Comparison of ENCODE assay signal across 8 cellular contexts in the genomic region with DNA sequence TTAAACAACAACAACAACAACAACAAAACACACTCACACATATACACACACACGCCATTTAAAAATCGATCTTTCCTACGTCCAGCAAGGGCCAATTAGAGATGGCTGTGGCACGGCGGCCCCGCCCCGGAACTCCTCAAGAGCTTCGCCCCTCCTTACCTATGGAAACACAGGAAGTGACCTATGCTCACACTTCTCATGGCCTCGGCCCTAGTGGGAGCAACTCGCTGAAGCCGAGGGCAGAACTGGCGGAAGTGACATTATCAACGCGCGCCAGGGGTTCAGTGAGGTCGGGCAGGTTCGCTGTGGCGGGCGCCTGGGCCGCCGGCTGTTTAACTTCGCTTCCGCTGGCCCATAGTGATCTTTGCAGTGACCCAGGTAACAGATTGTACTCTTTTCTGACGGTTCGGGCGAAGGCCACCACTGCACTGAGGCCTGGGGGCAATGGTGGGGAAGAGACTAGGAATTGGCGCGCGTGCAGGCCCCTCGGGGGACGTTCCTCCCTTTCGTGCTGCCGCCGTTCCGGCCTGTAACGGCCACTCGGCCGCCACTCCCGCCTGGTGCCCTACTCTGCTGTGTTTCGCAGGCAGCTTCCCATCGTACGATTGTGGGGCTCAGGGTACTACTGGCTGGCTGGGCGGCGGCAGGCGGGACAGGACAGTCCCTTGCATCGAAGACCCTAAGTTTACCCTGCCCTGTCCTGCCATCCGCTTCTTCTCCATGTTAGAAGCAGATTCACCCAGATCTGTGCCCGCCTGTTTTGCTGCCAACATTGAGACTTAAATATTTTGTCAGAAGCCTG. TPM values are rescaled to one million over a fixed set of nuclear protein-coding genes. Genes with fewer than 3 reads are reported as not detected.
DNase-seq lines count a peak whose midpoint lies in the region; ATAC-seq and TF ChIP-seq lines count a peak whose summit lies in the region.

A gene (plus strand): TSS at position 284 of the 802 bp plus-strand sequence. CDS start 2,661 bp downstream, outside the sequence.

- H3K36me3 ChIP-seq in fibroblast of lung (ENCODE audit: control insufficient read depth, insufficient read depth, low read length): peaks cover 2% of the 10 kb centered on the region

- TF ChIP-seq CTCF in LNCaP clone FGC (IDR thresholded peaks at IDR 0.05; ENCODE audit: control insufficient read depth, extremely low read depth, insufficient read depth): no peak
- TF ChIP-seq CTCF in fibroblast of lung (conservative IDR thresholded peaks at IDR 0.05 in 1 of 2, IDR thresholded peaks at IDR 0.05 in 1 of 2; ENCODE audit: low read depth in 1 of 2, low read length in 2 of 2): no peak

- H3K9ac ChIP-seq in fibroblast of lung (ENCODE audit: insufficient read depth, low read length): peak within 1 kb of the TSS; percentile 94

- peaks cover 5% of the 10 kb centered on the region for H3K4me1 ChIP-seq in fibroblast of lung (ENCODE audit: control insufficient read depth, extremely low read depth, insufficient read depth, low read length)

- H3K4me3 Mint-ChIP-seq in naive B cell: no peak within 1 kb of the TSS
- no peak within 1 kb of the TSS for H3K4me3 Mint-ChIP-seq in stimulated activated memory B cell treated with anti-CD40 and anti-IgM and Interleukin-4, amounts not matched to agents 10 μg/mL and 1 μg/mL and 100 μg/mL, for 72 hours

- peak; percentile 99 for DNase-seq in EL
- DNase-seq in H4 (ENCODE audit: low spot score): peak; percentile 97
- DNase-seq in LNCaP clone FGC (ENCODE audit: low read depth): peak; percentile 98
- peak; percentile 98 for DNase-seq in RPMI8226
- DNase-seq in activated T-helper 1 cell treated with anti-CD3 and anti-CD28 coated beads, Interleukin-2, amount 50 U/mL, for 16 hours (ENCODE audit: low read depth in 1 of 2, low spot score in 1 of 2): peak; percentile 94 to 95
- peak; percentile 99 for DNase-seq in fibroblast of lung (ENCODE audit: low read depth in 2 of 2)
- peak; percentile 97 for DNase-seq in naive B cell

- H3K9me3 Mint-ChIP-seq in naive B cell: no peaks in the 10 kb centered on the region
- H3K9me3 Mint-ChIP-seq in stimulated activated memory B cell treated with anti-CD40 and anti-IgM and Interleukin-4, amounts not matched to agents 10 μg/mL and 1 μg/mL and 100 μg/mL, for 72 hours: no peaks in the 10 kb centered on the region

- peak; percentile 90 to 91 for ATAC-seq in naive B cell (ENCODE audit: low read depth in 2 of 2)
- peak; percentile 99 for ATAC-seq in stimulated activated memory B cell treated with anti-CD40 and anti-IgM and Interleukin-4, amounts not matched to agents 10 μg/mL and 1 μg/mL and 100 μg/mL, for 72 hours

- H3K4me3 ChIP-seq in LNCaP clone FGC (ENCODE audit: low read depth, low read length) (peak within 1 kb of the TSS; percentile 81), fibroblast of lung (replicated peaks in 1 of 4; ENCODE audit: control extremely low read depth in 1 of 4, insufficient read depth in 1 of 4, low read depth in 3 of 4, low read length in 4 of 4) (peak within 1 kb of the TSS; percentile 71 to 100 (median 90))

- H3K79me2 ChIP-seq in fibroblast of lung (ENCODE audit: control insufficient read depth, insufficient read depth, low read length): peaks cover 67% of the 10 kb centered on the region

- peak within 1 kb of the TSS; percentile 98 for H3K4me2 ChIP-seq in fibroblast of lung (ENCODE audit: extremely low read depth, insufficient read depth, low read length)

- no peaks in the 10 kb centered on the region for H3K27me3 Mint-ChIP-seq in naive B cell
- no peaks in the 10 kb centered on the region for H3K27me3 Mint-ChIP-seq in stimulated activated memory B cell treated with anti-CD40 and anti-IgM and Interleukin-4, amounts not matched to agents 10 μg/mL and 1 μg/mL and 100 μg/mL, for 72 hours

- H4K20me1 ChIP-seq in fibroblast of lung (ENCODE audit: control insufficient read depth, extremely low read depth, insufficient read depth, low read length): no peaks in the 10 kb centered on the region

- peak within 1 kb of the TSS; percentile 97 for H3K27ac ChIP-seq in fibroblast of lung (ENCODE audit: insufficient read depth, low read length)

- no peaks in the 10 kb centered on the region for H3K9me3 ChIP-seq in fibroblast of lung (ENCODE audit: control insufficient read depth, insufficient read depth, low read depth, low read length)

- no peaks in the 10 kb centered on the region for H3K27me3 ChIP-seq in fibroblast of lung (ENCODE audit: control insufficient read depth, insufficient read depth, low read length)

- peaks cover under 1 to 34% (median 33%) of the 10 kb centered on the region in 3 donors for H3K4me1 Mint-ChIP-seq in naive B cell
- peaks cover 24% of the 10 kb centered on the region for H3K4me1 Mint-ChIP-seq in stimulated activated memory B cell treated with anti-CD40 and anti-IgM and Interleukin-4, amounts not matched to agents 10 μg/mL and 1 μg/mL and 100 μg/mL, for 72 hours

- peak within 1 kb of the TSS; percentile 94 for H2AFZ ChIP-seq in fibroblast of lung (ENCODE audit: low read length)

- no peak within 1 kb of the TSS for H3K27ac Mint-ChIP-seq in naive B cell
- H3K27ac Mint-ChIP-seq in stimulated activated memory B cell treated with anti-CD40 and anti-IgM and Interleukin-4, amounts not matched to agents 10 μg/mL and 1 μg/mL and 100 μg/mL, for 72 hours: no peak within 1 kb of the TSS

- H3K36me3 Mint-ChIP-seq in naive B cell: peaks cover 0 to 4% of the 10 kb centered on the region in 2 donors
- peaks cover 29% of the 10 kb centered on the region for H3K36me3 Mint-ChIP-seq in stimulated activated memory B cell treated with anti-CD40 and anti-IgM and Interleukin-4, amounts not matched to agents 10 μg/mL and 1 μg/mL and 100 μg/mL, for 72 hours

RNA-seq across cellular contexts. Expression of the gene that starts here (rescaled TPM):
- total RNA-seq in H4 (2014; rRNA removed; shearing (Covaris generic)): 11.4 and 13.1 TPM in 2 replicates
- 7.8 and 8.7 TPM in 2 replicates for total RNA-seq in fibroblast of lung
- 14.2 and 14.4 TPM in 2 replicates for polyA plus RNA-seq in fibroblast of lung
- polyA plus RNA-seq in fibroblast of lung (2012): 8.5 and 9.0 TPM in 2 replicates
- polyA minus RNA-seq in fibroblast of lung (ENCODE audit: low replicate concordance): 3.4 and 3.5 TPM in 2 replicates
- 10 to 100 TPM; 16.3 to 24.0 (median 19.3) TPM for polyA plus RNA-seq in naive B cell (ENCODE audit: low read depth in 6 of 6)

Comparison
In these comparisons a context has a peak if more than half of its experiments do, and no peak if none do; other contexts are left out.
1. Peak in every context shown above with its lines: DNase-seq, ATAC-seq, H3K4me3 ChIP-seq and H3K27ac ChIP-seq.